9 cellular contexts compared by ENCODE assay signal in the genomic region with DNA sequence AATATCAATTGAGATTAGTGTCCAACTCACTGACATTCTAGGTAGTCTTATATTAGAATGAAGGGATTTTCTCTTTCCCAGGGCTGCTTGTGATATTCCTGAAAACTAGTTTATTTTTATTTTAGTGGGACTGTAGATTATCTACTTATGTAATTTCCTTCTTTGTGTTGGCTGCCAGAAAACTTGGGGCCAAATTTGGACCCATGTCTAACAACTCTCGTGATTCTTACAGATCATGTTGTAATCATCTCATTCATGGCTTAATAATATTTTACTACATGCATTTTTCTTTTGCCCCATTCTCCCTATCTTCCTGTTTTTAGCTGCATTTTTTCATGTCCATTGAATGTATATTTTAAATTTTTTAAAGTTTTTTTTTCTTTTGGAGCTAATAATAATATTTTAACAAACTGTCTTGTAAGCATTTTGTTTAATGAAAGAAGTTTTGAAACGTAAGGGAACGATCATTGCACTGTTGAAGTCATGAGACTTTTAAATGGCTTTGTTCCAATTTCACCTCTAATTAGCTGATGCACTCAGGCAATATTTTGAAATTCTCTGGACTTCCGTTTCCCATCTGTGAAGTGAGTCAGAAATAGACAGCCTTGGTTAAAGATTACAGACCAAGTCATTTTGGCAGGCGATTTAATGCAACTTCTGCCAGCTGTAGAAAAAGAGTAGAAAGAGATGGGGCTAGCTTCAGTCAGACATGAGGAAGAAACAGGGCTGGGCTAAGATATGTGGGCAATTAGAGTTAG. TPM values are rescaled to one million over a fixed set of nuclear protein-coding genes. Genes with fewer than 3 reads are reported as not detected.
A peak's percentile ranks its signal among the peaks of the same experiment; 100 is the strongest.
DNase-seq lines count a peak whose midpoint lies in the region; ATAC-seq and TF ChIP-seq lines count a peak whose summit lies in the region.
"Had no signal": no experiment of that assay in that cellular context is flagged by ENCODE, and none has a peak within 500 bp of the region (broad histone marks: within the 10 kb centered on the region; RNA-seq: fewer than 3 reads in every experiment).

No MANE protein-coding gene starts in this region.

- no peaks in the 10 kb centered on the region for H3K36me3 ChIP-seq in breast epithelium
- no peaks in the 10 kb centered on the region for H3K36me3 ChIP-seq in aorta (ENCODE audit: control insufficient read depth in 1 of 2, insufficient read depth in 2 of 2, low read length in 1 of 2)
- H3K36me3 ChIP-seq in neural progenitor cell = no peaks in the 10 kb centered on the region
- H3K36me3 ChIP-seq: BLaER1 had no signal

- no peak overlapping the region for H3K4me2 ChIP-seq in neural progenitor cell
- H3K4me2 ChIP-seq: BLaER1 had no signal

- no peaks in the 10 kb centered on the region for H3F3A ChIP-seq in neural progenitor cell (ENCODE audit: low read depth)

- peak overlapping the region; percentile 56 for H3K27ac Mint-ChIP-seq in MCF 10A (ENCODE audit: low read depth, unreplicated experiment)
- H3K27ac Mint-ChIP-seq in neural progenitor cell = no peak overlapping the region
- H3K27ac Mint-ChIP-seq in stimulated activated naive CD8-positive, alpha-beta T cell treated with anti-CD3 and anti-CD28 coated beads, Interleukin-15, amount 100 ng/mL, for 72 hours = no peak overlapping the region

- no peaks in the 10 kb centered on the region for H4K20me1 ChIP-seq in neural progenitor cell (ENCODE audit: low read depth)
- H4K20me1 ChIP-seq: BLaER1 had no signal

- DNase-seq in MCF 10A (ENCODE audit: unreplicated experiment) (peak; percentile 90), breast epithelium (ENCODE audit: low spot score in 2 of 2) (no peak), choroid plexus epithelial cell (ENCODE audit: low read depth) (peak; percentile 95), aorta (no peak), neural progenitor cell (ENCODE audit: low spot score) (no peak)
- no peak for DNase-seq in stimulated activated naive CD8-positive, alpha-beta T cell treated with anti-CD3 and anti-CD28 coated beads, Interleukin-15, amount 100 ng/mL, for 72 hours
- no peak for DNase-seq in stimulated activated CD4-positive, alpha-beta T cell treated with anti-CD3 and anti-CD28 coated beads, Interleukin-12 subunit alpha, Interleukin-12 subunit beta, amount 100 ng/mL, for 4 hours

- no peak overlapping the region for H3K4me3 ChIP-seq in breast epithelium
- H3K4me3 ChIP-seq in choroid plexus epithelial cell (ENCODE audit: low read depth, low read length) = no peak overlapping the region
- no peak overlapping the region for H3K4me3 ChIP-seq in aorta (ENCODE audit: low read length in 2 of 2)
- no peak overlapping the region for H3K4me3 ChIP-seq in neural progenitor cell
- H3K4me3 ChIP-seq: BLaER1 had no signal

- no peaks in the 10 kb centered on the region for H3K79me2 ChIP-seq in neural progenitor cell (ENCODE audit: low read depth)

- no peak overlapping the region for H2AFZ ChIP-seq in neural progenitor cell (replicated peaks)

- TF ChIP-seq POLR2A in breast epithelium (IDR thresholded peaks at IDR 0.05) = no peak

- no peak overlapping the region for H3K9ac ChIP-seq in neural progenitor cell
- H3K9ac ChIP-seq: BLaER1 had no signal

- BruUV-seq in MCF 10A (replicated peaks; lab: Mats Ljungman, UMichigan) = no TSS peak

- H3K4me1 Mint-ChIP-seq in MCF 10A (ENCODE audit: insufficient read depth, unreplicated experiment) = peaks cover 9% of the 10 kb centered on the region
- H3K4me1 Mint-ChIP-seq in neural progenitor cell = no peaks in the 10 kb centered on the region
- no peaks in the 10 kb centered on the region for H3K4me1 Mint-ChIP-seq in stimulated activated naive CD8-positive, alpha-beta T cell treated with anti-CD3 and anti-CD28 coated beads, Interleukin-15, amount 100 ng/mL, for 72 hours

- POLR2A ChIA-PET in MCF 10A (lab: Yijun Ruan, JAX) = interaction anchor here (0.6 to 1.7 kb wide), 4 partner anchors 12 to 260 kb away, joined by 3 to 8 read pairs (median 4); partner anchors contain the start of gene CTSO

- H3K27me3 ChIP-seq in breast epithelium (no peaks in the 10 kb centered on the region), aorta (ENCODE audit: control insufficient read depth in 1 of 2, insufficient read depth in 2 of 2, low read length in 1 of 2) (no peaks in the 10 kb centered on the region), neural progenitor cell (no peaks in the 10 kb centered on the region)
- H3K27me3 ChIP-seq: BLaER1 had no signal

- no peak overlapping the region for H3K27ac ChIP-seq in breast epithelium
- no peak overlapping the region for H3K27ac ChIP-seq in aorta (ENCODE audit: low read depth in 1 of 2, low read length in 2 of 2)
- no peak overlapping the region for H3K27ac ChIP-seq in neural progenitor cell
- H3K27ac ChIP-seq: BLaER1 had no signal

- CTCF ChIA-PET in MCF 10A (lab: Yijun Ruan, JAX) = interaction anchor here (0.6 to 1.2 kb wide), 4 partner anchors 29 to 102 kb away, joined by 3 to 6 read pairs (median 3); partner anchors contain the start of gene CTSO

- peak; percentile 94 for ATAC-seq in HG03558 (IDR thresholded peaks at IDR 0.05; ENCODE audit: extremely low read depth, unreplicated experiment)
- ATAC-seq in aorta (ENCODE audit: low FRiP score) = peak; percentile 38
- no peak for ATAC-seq in stimulated activated naive CD8-positive, alpha-beta T cell treated with anti-CD3 and anti-CD28 coated beads, Interleukin-15, amount 100 ng/mL, for 72 hours

- H3K36me3 Mint-ChIP-seq in MCF 10A (ENCODE audit: insufficient read depth, unreplicated experiment) (no peaks in the 10 kb centered on the region), neural progenitor cell (peaks cover 3% of the 10 kb centered on the region)

- WGBS in aorta, 2 donors = 4 to 5% methylated on average over 5 of the region's 5 CpGs

- H3K9me3 ChIP-seq in breast epithelium = no peaks in the 10 kb centered on the region
- H3K9me3 ChIP-seq in aorta (ENCODE audit: control insufficient read depth, low read length) = no peaks in the 10 kb centered on the region
- no peaks in the 10 kb centered on the region for H3K9me3 ChIP-seq in neural progenitor cell (ENCODE audit: low read depth)
- H3K9me3 ChIP-seq: BLaER1 had no signal

- intact Hi-C loops in MCF 10A (cut with micrococcal nuclease) = no loop called here
- intact Hi-C loops in breast epithelium (cut with DNase I; ENCODE audit: low total_unique reads) = no loop called here
- intact Hi-C loops in aorta (cut with DNase I) = no loop called here

- peak overlapping the region; percentile 3 for H3K4me3 Mint-ChIP-seq in MCF 10A (ENCODE audit: unreplicated experiment)
- no peak overlapping the region for H3K4me3 Mint-ChIP-seq in neural progenitor cell
- H3K4me3 Mint-ChIP-seq in stimulated activated naive CD8-positive, alpha-beta T cell treated with anti-CD3 and anti-CD28 coated beads, Interleukin-15, amount 100 ng/mL, for 72 hours = no peak overlapping the region

- H3K9me3 Mint-ChIP-seq in MCF 10A (ENCODE audit: unreplicated experiment) (peaks cover 11% of the 10 kb centered on the region), neural progenitor cell (peaks cover 14% of the 10 kb centered on the region)
- peaks cover 2 to 11% of the 10 kb centered on the region in 2 donors for H3K9me3 Mint-ChIP-seq in stimulated activated naive CD8-positive, alpha-beta T cell treated with anti-CD3 and anti-CD28 coated beads, Interleukin-15, amount 100 ng/mL, for 72 hours

- TF ChIP-seq CTCF in MCF 10A (IDR thresholded peaks at IDR 0.05; ENCODE audit: unreplicated experiment) (no peak), breast epithelium (IDR thresholded peaks at IDR 0.05) (no peak), choroid plexus epithelial cell (conservative IDR thresholded peaks at IDR 0.05; ENCODE audit: low read depth, low read length) (no peak), neural progenitor cell (IDR thresholded peaks at IDR 0.05) (no peak)

- H3K4me1 ChIP-seq in breast epithelium (no peaks in the 10 kb centered on the region), aorta (ENCODE audit: control insufficient read depth in 1 of 2, insufficient read depth in 2 of 2, low read length in 2 of 2) (no peaks in the 10 kb centered on the region), neural progenitor cell (no peaks in the 10 kb centered on the region)
- H3K4me1 ChIP-seq: BLaER1 had no signal

- H3K27me3 Mint-ChIP-seq in MCF 10A (ENCODE audit: insufficient read depth, unreplicated experiment) (no peaks in the 10 kb centered on the region), neural progenitor cell (ENCODE audit: insufficient read depth, low read depth) (no peaks in the 10 kb centered on the region)
- peaks cover 35% of the 10 kb centered on the region for H3K27me3 Mint-ChIP-seq in stimulated activated naive CD8-positive, alpha-beta T cell treated with anti-CD3 and anti-CD28 coated beads, Interleukin-15, amount 100 ng/mL, for 72 hours

RNA-seq across cellular contexts. Expression of gene TDO2, which starts 14.3 kb away (rescaled TPM):
- not detected in 2 replicates for total RNA-seq in MCF 10A (2022)
- not detected for total RNA-seq in breast epithelium
- under 1 TPM in 1 of 2 donors, not detected in 1; 0.42 TPM for total RNA-seq in aorta
- polyA plus RNA-seq in aorta = 1 to 10 TPM in 1 of 2 donors, under 1 TPM in 1; 0.41 to 5.9 TPM
- not detected in 2 replicates for total RNA-seq in neural progenitor cell (ENCODE audit: low replicate concordance)

RNA-seq across cellular contexts. Expression of gene ASIC5, which starts 23.1 kb away (rescaled TPM):
- not detected in 2 replicates for total RNA-seq in MCF 10A (2022)
- total RNA-seq in breast epithelium = not detected
- total RNA-seq in aorta = not detected
- polyA plus RNA-seq in aorta = not detected
- not detected in 2 replicates for total RNA-seq in neural progenitor cell (ENCODE audit: low replicate concordance)

Comparison
In these comparisons a context has a peak if more than half of its experiments do, and no peak if none do; other contexts are left out.
1. DNase-seq: peak in MCF 10A (single experiment) and choroid plexus epithelial cell (single experiment); none in breast epithelium (0 of 2), aorta (0 of 2), neural progenitor cell (single experiment), stimulated activated naive CD8-positive, alpha-beta T cell treated with anti-CD3 and anti-CD28 coated beads, Interleukin-15, amount 100 ng/mL, for 72 hours (0 of 2) and stimulated activated CD4-positive, alpha-beta T cell treated with anti-CD3 and anti-CD28 coated beads, Interleukin-12 subunit alpha, Interleukin-12 subunit beta, amount 100 ng/mL, for 4 hours (single experiment).